In genomic region chr2:174166261-174166660, GRCh38 we compare ENCODE assay signal across 21 cellular contexts.
"Had no signal": no experiment of that assay in that cellular context is flagged by ENCODE, and none has a peak within 500 bp of the region (broad histone marks: within the 10 kb centered on the region; RNA-seq: fewer than 3 reads in every experiment).

No MANE protein-coding gene starts in this region.

- DNase-seq: activated CD4-positive, alpha-beta T cell treated with anti-CD3 and anti-CD28 coated beads for 48 hours; activated CD4-positive, CD25-positive, alpha-beta regulatory T cell; activated CD8-positive, alpha-beta T cell treated with anti-CD3 and anti-CD28 coated beads for 36 hours; activated naive CD4-positive, alpha-beta T cell treated with anti-CD3 and anti-CD28 coated beads for 36 hours; activated T-cell treated with anti-CD3 and anti-CD28 coated beads, Interleukin-2, amount 50 U/mL, for 24 hours; anterior cingulate cortex; effector memory CD4-positive, alpha-beta T cell; foreskin melanocyte; glutamatergic neuron; hippocampal formation; islet precursor cell; left ventricle myocardium inferior; occipital lobe; posterior cingulate gyrus; retina; stimulated activated CD4-positive, alpha-beta T cell treated with anti-CD3 and anti-CD28 coated beads, Interleukin-12 subunit alpha, Interleukin-12 subunit beta, amount 100 ng/mL, for 4 hours; stimulated activated CD4-positive, alpha-beta T cell treated with anti-CD3 and anti-CD28 coated beads, Interleukin-2, amount 100 ng/mL, for 24 hours; stimulated activated naive CD8-positive, alpha-beta T cell treated with anti-CD3 and anti-CD28 coated beads, Interleukin-15, amount 100 ng/mL, for 72 hours; transverse colon had no signal

- H3K27me3 ChIP-seq: suprapubic skin, transverse colon, vagina had no signal

- H3K4me3 ChIP-seq: left ventricle myocardium inferior, suprapubic skin, transverse colon, vagina had no signal

- H3K36me3 ChIP-seq: transverse colon had no signal
